5 cellular contexts compared by ENCODE assay signal in genomic region chr14:50897005-50897404, GRCh38. TPM values are rescaled to one million over a fixed set of nuclear protein-coding genes. Genes with fewer than 3 reads are reported as not detected.
"Had no signal": no experiment of that assay in that cellular context is flagged by ENCODE, and none has a peak within 500 bp of the region (broad histone marks: within the 10 kb centered on the region; RNA-seq: fewer than 3 reads in every experiment).

No MANE protein-coding gene starts in this region.

RNA-seq across cellular contexts. Expression of gene ABHD12B, which starts 25.2 kb away (rescaled TPM):
- total RNA-seq: activated CD4-positive, alpha-beta memory T cell treated with anti-CD3 and anti-CD28 coated beads, Interleukin-2, amount 10 ng/mL, durations not matched to agents 7 days and 5 days; activated CD8-positive, alpha-beta memory T cell treated with anti-CD3 and anti-CD28 coated beads, Interleukin-2, amount 10 ng/mL, durations not matched to agents 7 days and 5 days; NCI-H460; Peyer's patch; Right ventricle myocardium superior had no signal
